ENCODE assay signal across 12 cellular contexts in genomic region chr2:230650585-230651137, GRCh38.
DNase-seq lines count a peak whose midpoint lies in the region; ATAC-seq and TF ChIP-seq lines count a peak whose summit lies in the region.
"Had no signal": no experiment of that assay in that cellular context is flagged by ENCODE, and none has a peak within 500 bp of the region (broad histone marks: within the 10 kb centered on the region; RNA-seq: fewer than 3 reads in every experiment).

No MANE protein-coding gene starts in this region.

- TF ChIP-seq CTCF in A673 (conservative IDR thresholded peaks at IDR 0.05; ENCODE audit: low read depth, low read length) (no peak), VCaP (conservative IDR thresholded peaks at IDR 0.05) (no peak)

- H3K9me3 ChIP-seq in A673 (ENCODE audit: low read depth, low read length, poor library complexity, severe bottlenecking) = no peaks in the 10 kb centered on the region

- no peaks in the 10 kb centered on the region for H3K4me1 ChIP-seq in A673 (ENCODE audit: insufficient read depth, low read length, poor library complexity, severe bottlenecking)

- no peaks in the 10 kb centered on the region for H3K27me3 ChIP-seq in A673 (replicated peaks; ENCODE audit: insufficient read depth, low read depth, low read length, poor library complexity)

- H3K27ac Mint-ChIP-seq in stimulated activated effector memory CD8-positive, alpha-beta T cell treated with anti-CD3 and anti-CD28 coated beads, Interleukin-12 subunit alpha, Interleukin-12 subunit beta, amount 100 ng/mL, for 72 hours = no peak overlapping the region
- H3K27ac Mint-ChIP-seq: activated T-helper 17 cell treated with anti-CD3 and anti-CD28 coated beads, Interleukin-2, amount 50 U/mL, for 72 hours had no signal

- peaks cover 6% of the 10 kb centered on the region for H3K36me3 Mint-ChIP-seq in stimulated activated effector memory CD8-positive, alpha-beta T cell treated with anti-CD3 and anti-CD28 coated beads, Interleukin-12 subunit alpha, Interleukin-12 subunit beta, amount 100 ng/mL, for 72 hours

- peaks cover 21% of the 10 kb centered on the region for H3K4me1 Mint-ChIP-seq in stimulated activated effector memory CD8-positive, alpha-beta T cell treated with anti-CD3 and anti-CD28 coated beads, Interleukin-12 subunit alpha, Interleukin-12 subunit beta, amount 100 ng/mL, for 72 hours

- H3K27ac ChIP-seq in A673 (ENCODE audit: low read depth, low read length, poor library complexity, severe bottlenecking) (no peak overlapping the region), VCaP (peak overlapping the region; percentile 84)

- H3K9me3 Mint-ChIP-seq in stimulated activated effector memory CD8-positive, alpha-beta T cell treated with anti-CD3 and anti-CD28 coated beads, Interleukin-12 subunit alpha, Interleukin-12 subunit beta, amount 100 ng/mL, for 72 hours = no peaks in the 10 kb centered on the region
- H3K9me3 Mint-ChIP-seq: activated T-helper 17 cell treated with anti-CD3 and anti-CD28 coated beads, Interleukin-2, amount 50 U/mL, for 72 hours had no signal

- intact Hi-C loops in A673 (cut with micrococcal nuclease; ENCODE audit: unreplicated experiment) = no loop called here

- POLR2A ChIA-PET in A673 (lab: Charles Lee; ENCODE audit: low non-redundant PET) = no interaction called here

- CTCF ChIA-PET in A673 (lab: Charles Lee) = no interaction called here

- no TSS peak for BruUV-seq in A673 (replicated peaks; lab: Mats Ljungman, UMichigan)

- no peak overlapping the region for H3K4me3 Mint-ChIP-seq in stimulated activated effector memory CD8-positive, alpha-beta T cell treated with anti-CD3 and anti-CD28 coated beads, Interleukin-12 subunit alpha, Interleukin-12 subunit beta, amount 100 ng/mL, for 72 hours
- H3K4me3 Mint-ChIP-seq: activated T-helper 17 cell treated with anti-CD3 and anti-CD28 coated beads, Interleukin-2, amount 50 U/mL, for 72 hours had no signal

- ATAC-seq in GM18870 (IDR thresholded peaks at IDR 0.05; ENCODE audit: unreplicated experiment) (peak; percentile 73), HG03342 (IDR thresholded peaks at IDR 0.05; ENCODE audit: unreplicated experiment) (peak; percentile 71), GM19328 (IDR thresholded peaks at IDR 0.05; ENCODE audit: unreplicated experiment) (no peak)
- ATAC-seq in stimulated activated effector memory CD8-positive, alpha-beta T cell treated with anti-CD3 and anti-CD28 coated beads, Interleukin-12 subunit alpha, Interleukin-12 subunit beta, amount 100 ng/mL, for 72 hours = no peak
- ATAC-seq: activated T-helper 17 cell treated with anti-CD3 and anti-CD28 coated beads, Interleukin-2, amount 50 U/mL, for 72 hours had no signal

- no peaks in the 10 kb centered on the region for H3K36me3 ChIP-seq in A673 (ENCODE audit: insufficient read depth, low read length, poor library complexity, severe bottlenecking)

- no peak overlapping the region for H3K4me3 ChIP-seq in A673 (ENCODE audit: low read depth, low read length, poor library complexity, severe bottlenecking)

- DNase-seq in A673 (ENCODE audit: low spot score) (peak; percentile 64), inferior parietal cortex (ENCODE audit: extremely low spot score) (no peak), GM19240 (ENCODE audit: insufficient read length, low spot score) (no peak)
- no peak for DNase-seq in stimulated activated effector memory CD8-positive, alpha-beta T cell treated with anti-CD3 and anti-CD28 coated beads, Interleukin-12 subunit alpha, Interleukin-12 subunit beta, amount 100 ng/mL, for 72 hours (ENCODE audit: low spot score in 2 of 2)
- DNase-seq: effector memory CD4-positive, alpha-beta T cell; SIG-M5; substantia nigra had no signal

Comparison
In these comparisons a context has a peak if more than half of its experiments do, and no peak if none do; other contexts are left out.
1. ATAC-seq: peak in GM18870 (single experiment) and HG03342 (single experiment); none in stimulated activated effector memory CD8-positive, alpha-beta T cell treated with anti-CD3 and anti-CD28 coated beads, Interleukin-12 subunit alpha, Interleukin-12 subunit beta, amount 100 ng/mL, for 72 hours (single experiment) and GM19328 (single experiment).